In the genomic region with DNA sequence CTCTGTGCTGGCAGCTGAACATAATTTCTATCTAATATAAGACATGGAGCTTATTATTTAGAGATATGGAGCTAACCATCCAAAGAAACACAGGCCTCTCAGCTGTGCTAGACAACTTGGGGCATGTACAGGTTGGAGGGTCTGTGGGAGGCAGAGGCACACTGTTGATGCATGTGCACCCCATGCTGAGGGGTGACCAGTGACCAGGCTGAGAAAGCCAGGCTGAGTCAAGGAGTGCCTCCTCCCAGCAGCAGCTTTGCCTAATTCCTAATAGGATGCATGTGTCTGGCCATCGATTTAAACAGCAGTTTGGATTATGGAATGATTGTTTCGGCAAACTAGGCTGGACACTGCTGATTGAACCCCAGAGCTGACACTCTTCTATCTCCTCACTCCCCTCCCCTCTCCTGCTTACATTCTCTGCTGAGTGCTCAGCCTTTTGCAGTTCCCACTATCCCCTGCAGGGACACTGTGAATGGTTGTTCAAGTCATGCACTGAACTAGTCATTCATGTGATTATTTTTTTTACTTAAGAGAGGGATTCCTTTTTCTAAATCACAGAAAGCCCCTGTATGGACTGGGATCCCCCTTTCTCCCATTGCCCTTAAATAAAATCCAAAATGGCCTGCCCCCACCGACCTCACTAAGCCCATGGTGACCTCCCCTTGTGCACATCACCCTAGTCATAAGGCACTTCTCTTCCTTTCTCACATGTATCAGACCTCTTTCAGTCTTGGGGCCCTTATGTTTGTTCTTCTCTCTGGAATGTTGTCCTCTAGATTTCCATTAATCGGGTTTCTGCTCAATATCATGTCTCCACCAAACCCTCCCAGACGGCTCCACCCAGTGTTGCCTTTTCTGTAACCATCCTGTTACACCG, we compare ENCODE assay signal across 1 cellular context.
TF ChIP-seq lines count a peak whose summit lies in the region.

No MANE protein-coding gene starts in this region.

TF ChIP-seq in H1, 55 proteins besides CTCF, POLR2A, EP300 and RAD21 (continued from another document):
- TF ChIP-seq, protein P1, sequence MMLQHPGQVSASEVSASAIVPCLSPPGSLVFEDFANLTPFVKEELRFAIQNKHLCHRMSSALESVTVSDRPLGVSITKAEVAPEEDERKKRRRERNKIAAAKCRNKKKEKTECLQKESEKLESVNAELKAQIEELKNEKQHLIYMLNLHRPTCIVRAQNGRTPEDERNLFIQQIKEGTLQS (IDR thresholded peaks at IDR 0.05; ENCODE audit: insufficient read depth, low read depth, low read length): no peak
- no peak for TF ChIP-seq BRCA1 (IDR thresholded peaks at IDR 0.05; ENCODE audit: low read depth, low read length)
- TF ChIP-seq SIX5 (IDR thresholded peaks at IDR 0.05; ENCODE audit: low read depth, low read length): no peak
- TF ChIP-seq TAF1 (IDR thresholded peaks at IDR 0.05; ENCODE audit: low read depth, low read length): no peak
- TF ChIP-seq, protein P2, sequence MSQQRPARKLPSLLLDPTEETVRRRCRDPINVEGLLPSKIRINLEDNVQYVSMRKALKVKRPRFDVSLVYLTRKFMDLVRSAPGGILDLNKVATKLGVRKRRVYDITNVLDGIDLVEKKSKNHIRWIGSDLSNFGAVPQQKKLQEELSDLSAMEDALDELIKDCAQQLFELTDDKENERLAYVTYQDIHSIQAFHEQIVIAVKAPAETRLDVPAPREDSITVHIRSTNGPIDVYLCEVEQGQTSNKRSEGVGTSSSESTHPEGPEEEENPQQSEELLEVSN (IDR thresholded peaks at IDR 0.05): no peak
- TF ChIP-seq KDM1A (IDR thresholded peaks at IDR 0.05; ENCODE audit: borderline replicate concordance, low read length): no peak
- TF ChIP-seq NANOG (IDR thresholded peaks at IDR 0.05; ENCODE audit: insufficient read depth, low read depth, low read length, poor library complexity, severe bottlenecking): no peak
- no peak for TF ChIP-seq TEAD4 (IDR thresholded peaks at IDR 0.05; ENCODE audit: low read depth, low read length)
- TF ChIP-seq SUZ12 (IDR thresholded peaks at IDR 0.05; ENCODE audit: low read length): no peak
- TF ChIP-seq HDAC2 (IDR thresholded peaks at IDR 0.05; ENCODE audit: borderline replicate concordance in 1 of 2, low read depth in 2 of 2, low read length in 2 of 2): no peak
- TF ChIP-seq PHF8 (conservative IDR thresholded peaks at IDR 0.05; ENCODE audit: low read depth, low read length): no peak
- no peak for TF ChIP-seq KDM4A (IDR thresholded peaks at IDR 0.05; ENCODE audit: low read depth, low read length, severe bottlenecking)
- no peak for TF ChIP-seq CTBP2 (IDR thresholded peaks at IDR 0.05; ENCODE audit: borderline replicate concordance, insufficient read depth, insufficient read length, low read length)
- no peak for TF ChIP-seq JUN (IDR thresholded peaks at IDR 0.05; ENCODE audit: low read depth, low read length)
- TF ChIP-seq RXRA (IDR thresholded peaks at IDR 0.05; ENCODE audit: insufficient read depth, low read depth, low read length): no peak
- no peak for TF ChIP-seq ASH2L (IDR thresholded peaks at IDR 0.05; ENCODE audit: low read length)
- no peak for TF ChIP-seq TBP (IDR thresholded peaks at IDR 0.05; ENCODE audit: low read depth, low read length)
- TF ChIP-seq SAP30 (IDR thresholded peaks at IDR 0.05; ENCODE audit: insufficient read depth, insufficient replicate concordance, low read length): no peak
- TF ChIP-seq TCF12 (IDR thresholded peaks at IDR 0.05; ENCODE audit: low read depth, low read length): no peak
TF ChIP-seq in H1: peak in this region for 0.
